In the genomic region with DNA sequence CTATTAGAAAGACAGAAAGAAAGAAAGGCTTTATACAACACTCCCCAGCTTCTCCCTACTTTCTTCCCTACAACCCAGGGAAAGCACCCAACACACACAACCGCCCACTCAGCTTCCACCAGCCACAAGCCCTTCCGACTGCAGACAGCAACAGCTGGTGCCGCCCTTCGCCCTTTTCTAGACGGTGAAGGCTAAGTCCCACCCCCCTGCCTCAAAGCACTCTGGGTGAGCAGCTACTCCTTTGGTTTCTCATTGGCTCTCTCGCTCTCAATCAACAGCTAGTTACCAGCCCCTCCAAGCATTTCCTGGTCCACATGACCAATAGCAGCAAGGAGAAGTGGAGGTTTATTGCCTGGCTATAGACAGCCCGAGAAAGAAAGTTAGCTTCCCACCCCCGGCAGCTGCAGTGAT, we compare ENCODE assay signal across 1 cellular context.
TF ChIP-seq lines count a peak whose summit lies in the region.

No MANE protein-coding gene starts in this region.

TF ChIP-seq in K562, 482 proteins besides CTCF, POLR2A, EP300 and RAD21 (continued from another document and continues in another):
- TF ChIP-seq PATZ1 (CRISPR knock-in tag; IDR thresholded peaks at IDR 0.05; ENCODE audit: borderline replicate concordance) = no peak
- TF ChIP-seq CAMTA2 (CRISPR knock-in tag; conservative IDR thresholded peaks at IDR 0.05) = no peak
- TF ChIP-seq ZNF398 (CRISPR knock-in tag; IDR thresholded peaks at IDR 0.05) = no peak
- TF ChIP-seq NONO (IDR thresholded peaks at IDR 0.05; ENCODE audit: low read depth in 2 of 2, low read length in 1 of 2) = no peak
- TF ChIP-seq SREBF2 (CRISPR knock-in tag; IDR thresholded peaks at IDR 0.05) = no peak
- no peak for TF ChIP-seq ARHGAP35 (IDR thresholded peaks at IDR 0.05; ENCODE audit: partially characterized antibody)
- TF ChIP-seq PYGO2 (tag; IDR thresholded peaks at IDR 0.05) = no peak
- TF ChIP-seq TAF15 (IDR thresholded peaks at IDR 0.05; ENCODE audit: low read depth, low read length) = no peak
- no peak for TF ChIP-seq ZKSCAN8 (CRISPR knock-in tag; IDR thresholded peaks at IDR 0.05)
- TF ChIP-seq ZNF609 (CRISPR knock-in tag; IDR thresholded peaks at IDR 0.05; ENCODE audit: borderline replicate concordance) = no peak
- no peak for TF ChIP-seq ZFX (CRISPR knock-in tag; IDR thresholded peaks at IDR 0.05)
- TF ChIP-seq FOXK1 (CRISPR knock-in tag; IDR thresholded peaks at IDR 0.05; ENCODE audit: borderline replicate concordance) = no peak
- TF ChIP-seq PHF20 (IDR thresholded peaks at IDR 0.05; ENCODE audit: partially characterized antibody) = no peak
- TF ChIP-seq SIRT6 (IDR thresholded peaks at IDR 0.05; ENCODE audit: low read depth, low read length) = no peak
- no peak for TF ChIP-seq PTTG1 (tag; IDR thresholded peaks at IDR 0.05; ENCODE audit: low read depth)
- no peak for TF ChIP-seq JUNB (CRISPR knock-in tag; conservative IDR thresholded peaks at IDR 0.05)
- TF ChIP-seq ZNF280A (IDR thresholded peaks at IDR 0.05; ENCODE audit: low read depth, partially characterized antibody) = no peak
- peak in 1 of 2 experiments; percentile 68; a peak in 2 of 4 replicates for TF ChIP-seq SIN3A (IDR thresholded peaks at IDR 0.05; ENCODE audit: borderline replicate concordance in 2 of 2, control insufficient read depth in 1 of 2, low read depth in 2 of 2, low read length in 2 of 2)
- TF ChIP-seq SRSF7 (optimal IDR thresholded peaks at IDR 0.05; ENCODE audit: low read depth, low read length) = no peak
- TF ChIP-seq, protein P1, sequence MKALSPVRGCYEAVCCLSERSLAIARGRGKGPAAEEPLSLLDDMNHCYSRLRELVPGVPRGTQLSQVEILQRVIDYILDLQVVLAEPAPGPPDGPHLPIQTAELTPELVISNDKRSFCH (CRISPR knock-in tag; IDR thresholded peaks at IDR 0.05) = no peak
- TF ChIP-seq, protein P1 (tag; IDR thresholded peaks at IDR 0.05) = no peak
- no peak for TF ChIP-seq YBX1 (IDR thresholded peaks at IDR 0.05)
- no peak for TF ChIP-seq ZNF431 (CRISPR knock-in tag; IDR thresholded peaks at IDR 0.05)
- no peak for TF ChIP-seq KLF1 (tag; IDR thresholded peaks at IDR 0.05)
- no peak for TF ChIP-seq ERF (CRISPR knock-in tag; IDR thresholded peaks at IDR 0.05)
- TF ChIP-seq ZNF140 (CRISPR knock-in tag; IDR thresholded peaks at IDR 0.05) = no peak
- TF ChIP-seq HNRNPUL1 (IDR thresholded peaks at IDR 0.05; ENCODE audit: low read length) = no peak
- no peak for TF ChIP-seq LEF1 (IDR thresholded peaks at IDR 0.05)
- TF ChIP-seq NCOA4 (IDR thresholded peaks at IDR 0.05; ENCODE audit: partially characterized antibody) = no peak
- TF ChIP-seq ELK1 (CRISPR knock-in tag; IDR thresholded peaks at IDR 0.05) = no peak
- TF ChIP-seq ZNF165 (CRISPR knock-in tag; IDR thresholded peaks at IDR 0.05; ENCODE audit: borderline replicate concordance) = no peak
- TF ChIP-seq, protein P2, sequence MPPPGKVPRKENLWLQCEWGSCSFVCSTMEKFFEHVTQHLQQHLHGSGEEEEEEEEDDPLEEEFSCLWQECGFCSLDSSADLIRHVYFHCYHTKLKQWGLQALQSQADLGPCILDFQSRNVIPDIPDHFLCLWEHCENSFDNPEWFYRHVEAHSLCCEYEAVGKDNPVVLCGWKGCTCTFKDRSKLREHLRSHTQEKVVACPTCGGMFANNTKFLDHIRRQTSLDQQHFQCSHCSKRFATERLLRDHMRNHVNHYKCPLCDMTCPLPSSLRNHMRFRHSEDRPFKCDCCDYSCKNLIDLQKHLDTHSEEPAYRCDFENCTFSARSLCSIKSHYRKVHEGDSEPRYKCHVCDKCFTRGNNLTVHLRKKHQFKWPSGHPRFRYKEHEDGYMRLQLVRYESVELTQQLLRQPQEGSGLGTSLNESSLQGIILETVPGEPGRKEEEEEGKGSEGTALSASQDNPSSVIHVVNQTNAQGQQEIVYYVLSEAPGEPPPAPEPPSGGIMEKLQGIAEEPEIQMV (tag; conservative IDR thresholded peaks at IDR 0.05; ENCODE audit: low read depth) = no peak
- TF ChIP-seq, protein P3, sequence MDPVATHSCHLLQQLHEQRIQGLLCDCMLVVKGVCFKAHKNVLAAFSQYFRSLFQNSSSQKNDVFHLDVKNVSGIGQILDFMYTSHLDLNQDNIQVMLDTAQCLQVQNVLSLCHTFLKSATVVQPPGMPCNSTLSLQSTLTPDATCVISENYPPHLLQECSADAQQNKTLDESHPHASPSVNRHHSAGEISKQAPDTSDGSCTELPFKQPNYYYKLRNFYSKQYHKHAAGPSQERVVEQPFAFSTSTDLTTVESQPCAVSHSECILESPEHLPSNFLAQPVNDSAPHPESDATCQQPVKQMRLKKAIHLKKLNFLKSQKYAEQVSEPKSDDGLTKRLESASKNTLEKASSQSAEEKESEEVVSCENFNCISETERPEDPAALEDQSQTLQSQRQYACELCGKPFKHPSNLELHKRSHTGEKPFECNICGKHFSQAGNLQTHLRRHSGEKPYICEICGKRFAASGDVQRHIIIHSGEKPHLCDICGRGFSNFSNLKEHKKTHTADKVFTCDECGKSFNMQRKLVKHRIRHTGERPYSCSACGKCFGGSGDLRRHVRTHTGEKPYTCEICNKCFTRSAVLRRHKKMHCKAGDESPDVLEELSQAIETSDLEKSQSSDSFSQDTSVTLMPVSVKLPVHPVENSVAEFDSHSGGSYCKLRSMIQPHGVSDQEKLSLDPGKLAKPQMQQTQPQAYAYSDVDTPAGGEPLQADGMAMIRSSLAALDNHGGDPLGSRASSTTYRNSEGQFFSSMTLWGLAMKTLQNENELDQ (CRISPR knock-in tag; IDR thresholded peaks at IDR 0.05; ENCODE audit: borderline replicate concordance) = no peak
- no peak for TF ChIP-seq FOXO4 (CRISPR knock-in tag; IDR thresholded peaks at IDR 0.05)
- no peak for TF ChIP-seq BACH1 (tag; IDR thresholded peaks at IDR 0.05)
- TF ChIP-seq CBFA2T3 (IDR thresholded peaks at IDR 0.05) = no peak
- TF ChIP-seq ZNF778 (CRISPR knock-in tag; IDR thresholded peaks at IDR 0.05) = no peak
- TF ChIP-seq IRF9 (tag; IDR thresholded peaks at IDR 0.05) = no peak
- TF ChIP-seq HDAC6 (IDR thresholded peaks at IDR 0.05; ENCODE audit: low read depth, low read length) = no peak
- no peak for TF ChIP-seq ZNF668 (CRISPR knock-in tag; IDR thresholded peaks at IDR 0.05)
- TF ChIP-seq, protein P4, sequence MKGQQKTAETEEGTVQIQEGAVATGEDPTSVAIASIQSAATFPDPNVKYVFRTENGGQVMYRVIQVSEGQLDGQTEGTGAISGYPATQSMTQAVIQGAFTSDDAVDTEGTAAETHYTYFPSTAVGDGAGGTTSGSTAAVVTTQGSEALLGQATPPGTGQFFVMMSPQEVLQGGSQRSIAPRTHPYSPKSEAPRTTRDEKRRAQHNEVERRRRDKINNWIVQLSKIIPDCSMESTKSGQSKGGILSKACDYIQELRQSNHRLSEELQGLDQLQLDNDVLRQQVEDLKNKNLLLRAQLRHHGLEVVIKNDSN (CRISPR knock-in tag; IDR thresholded peaks at IDR 0.05) = no peak
- TF ChIP-seq MTA2 (IDR thresholded peaks at IDR 0.05; ENCODE audit: low read depth) = no peak
- no peak for TF ChIP-seq SETDB1 (IDR thresholded peaks at IDR 0.05; ENCODE audit: low read length)
- no peak for TF ChIP-seq TEAD1 (CRISPR knock-in tag; IDR thresholded peaks at IDR 0.05)
- no peak for TF ChIP-seq KLF6 (CRISPR knock-in tag; IDR thresholded peaks at IDR 0.05; ENCODE audit: borderline replicate concordance)
- TF ChIP-seq HDAC3 (IDR thresholded peaks at IDR 0.05; ENCODE audit: borderline replicate concordance, partially characterized antibody) = no peak
